8 cellular contexts compared by ENCODE assay signal in genomic region chr1:192639607-192640368, GRCh38. TPM values are rescaled to one million over a fixed set of nuclear protein-coding genes. Genes with fewer than 3 reads are reported as not detected.
DNase-seq lines count a peak whose midpoint lies in the region; ATAC-seq and TF ChIP-seq lines count a peak whose summit lies in the region.

No MANE protein-coding gene starts in this region.

- H2AFZ ChIP-seq in SU-DHL-6 (ENCODE audit: low read depth, low read length, severe bottlenecking): no peak overlapping the region

- H3K4me3 Mint-ChIP-seq in stimulated activated naive B cell treated with anti-CD40 and anti-IgM and Interleukin-4, amounts not matched to agents 10 μg/mL and 1 μg/mL and 100 μg/mL, for 72 hours: peak overlapping the region; percentile 22 to 28

- H3K27me3 Mint-ChIP-seq in stimulated activated naive B cell treated with anti-CD40 and anti-IgM and Interleukin-4, amounts not matched to agents 10 μg/mL and 1 μg/mL and 100 μg/mL, for 72 hours: peaks cover 16 to 22% of the 10 kb centered on the region in 2 donors

- H3K27ac Mint-ChIP-seq in stimulated activated naive B cell treated with anti-CD40 and anti-IgM and Interleukin-4, amounts not matched to agents 10 μg/mL and 1 μg/mL and 100 μg/mL, for 72 hours: peak overlapping the region; percentile 88

- ATAC-seq in GM18873 (IDR thresholded peaks at IDR 0.05; ENCODE audit: low FRiP score, unreplicated experiment) (peak; percentile 90), HG03064 (IDR thresholded peaks at IDR 0.05; ENCODE audit: low read depth, unreplicated experiment) (peak; percentile 76)
- peak; percentile 93 to 94 for ATAC-seq in stimulated activated naive B cell treated with anti-CD40 and anti-IgM and Interleukin-4, amounts not matched to agents 10 μg/mL and 1 μg/mL and 100 μg/mL, for 72 hours (replicated peaks)

- H3K4me3 ChIP-seq in SU-DHL-6 (ENCODE audit: insufficient read depth, low read length, poor library complexity, severe bottlenecking): peak overlapping the region; percentile 79

- H3F3A ChIP-seq in SU-DHL-6 (ENCODE audit: insufficient read depth): peaks cover 40% of the 10 kb centered on the region

- no peaks in the 10 kb centered on the region for H3K27me3 ChIP-seq in SU-DHL-6 (ENCODE audit: low read length)

- no peak for TF ChIP-seq CTCF in SU-DHL-6 (IDR thresholded peaks at IDR 0.05; ENCODE audit: insufficient read depth, low read length, poor library complexity, severe bottlenecking)

- H3K36me3 ChIP-seq in SU-DHL-6 (ENCODE audit: low read length): peaks cover 61% of the 10 kb centered on the region

- DNase-seq in A172 (ENCODE audit: low spot score): peak; percentile 79
- DNase-seq in stimulated activated naive B cell treated with anti-CD40 and anti-IgM and Interleukin-4, amounts not matched to agents 10 μg/mL and 1 μg/mL and 100 μg/mL, for 72 hours: peak; percentile 46
- no peak for DNase-seq in hypothalamus (lab: John Stamatoyannopoulos, UW)
- no peak for DNase-seq in NCI-H446 (lab: John Stamatoyannopoulos, UW)
- no peak for DNase-seq in SK-N-DZ (ENCODE audit: low spot score)

- peaks cover 98% of the 10 kb centered on the region for H3K79me2 ChIP-seq in SU-DHL-6 (ENCODE audit: insufficient read depth, low read length)

- no peaks in the 10 kb centered on the region for H3K9me3 Mint-ChIP-seq in stimulated activated naive B cell treated with anti-CD40 and anti-IgM and Interleukin-4, amounts not matched to agents 10 μg/mL and 1 μg/mL and 100 μg/mL, for 72 hours

- no peaks in the 10 kb centered on the region for H3K9me3 ChIP-seq in SU-DHL-6 (ENCODE audit: insufficient read depth, low read length)

- peaks cover 0 to 5% of the 10 kb centered on the region in 2 donors for H3K36me3 Mint-ChIP-seq in stimulated activated naive B cell treated with anti-CD40 and anti-IgM and Interleukin-4, amounts not matched to agents 10 μg/mL and 1 μg/mL and 100 μg/mL, for 72 hours

- H3K9ac ChIP-seq in SU-DHL-6 (ENCODE audit: low read length): peak overlapping the region; percentile 73

- H3K27ac ChIP-seq in SU-DHL-6 (ENCODE audit: low read depth, low read length): peak overlapping the region; percentile 99

- H3K4me2 ChIP-seq in SU-DHL-6 (ENCODE audit: low read depth, low read length, poor library complexity, severe bottlenecking): peak overlapping the region; percentile 100

- no peaks in the 10 kb centered on the region for H3K9me2 ChIP-seq in SU-DHL-6 (replicated peaks; ENCODE audit: insufficient read depth, low read length)

- H4K20me1 ChIP-seq in SU-DHL-6 (ENCODE audit: low read depth, low read length): no peaks in the 10 kb centered on the region

- peaks cover 10 to 13% of the 10 kb centered on the region in 2 donors for H3K4me1 Mint-ChIP-seq in stimulated activated naive B cell treated with anti-CD40 and anti-IgM and Interleukin-4, amounts not matched to agents 10 μg/mL and 1 μg/mL and 100 μg/mL, for 72 hours

RNA-seq across cellular contexts. Expression of gene RGS13, which starts 3.8 kb away (rescaled TPM):
- not detected in 2 replicates for total RNA-seq in A172 (2014; rRNA removed; shearing (Covaris generic))
- not detected in 2 replicates for polyA plus RNA-seq in SK-N-DZ (2014; cell fraction: cytosol; rRNA removed)
- polyA plus RNA-seq in SK-N-DZ (2014; cell fraction: nucleus; rRNA removed): 0.26 TPM in 1 of 2 replicates, not detected in the other

Comparison
In these comparisons a context has a peak if more than half of its experiments do, and no peak if none do; other contexts are left out.
1. DNase-seq: peak in A172 (single experiment) and stimulated activated naive B cell treated with anti-CD40 and anti-IgM and Interleukin-4, amounts not matched to agents 10 μg/mL and 1 μg/mL and 100 μg/mL, for 72 hours (single experiment); none in hypothalamus (0 of 51), NCI-H446 (0 of 2) and SK-N-DZ (single experiment).
2. Peak in every context shown above with its lines, with median percentiles within 50 percentile points of each other: ATAC-seq.